1 cellular context compared by ENCODE assay signal in the genomic region with DNA sequence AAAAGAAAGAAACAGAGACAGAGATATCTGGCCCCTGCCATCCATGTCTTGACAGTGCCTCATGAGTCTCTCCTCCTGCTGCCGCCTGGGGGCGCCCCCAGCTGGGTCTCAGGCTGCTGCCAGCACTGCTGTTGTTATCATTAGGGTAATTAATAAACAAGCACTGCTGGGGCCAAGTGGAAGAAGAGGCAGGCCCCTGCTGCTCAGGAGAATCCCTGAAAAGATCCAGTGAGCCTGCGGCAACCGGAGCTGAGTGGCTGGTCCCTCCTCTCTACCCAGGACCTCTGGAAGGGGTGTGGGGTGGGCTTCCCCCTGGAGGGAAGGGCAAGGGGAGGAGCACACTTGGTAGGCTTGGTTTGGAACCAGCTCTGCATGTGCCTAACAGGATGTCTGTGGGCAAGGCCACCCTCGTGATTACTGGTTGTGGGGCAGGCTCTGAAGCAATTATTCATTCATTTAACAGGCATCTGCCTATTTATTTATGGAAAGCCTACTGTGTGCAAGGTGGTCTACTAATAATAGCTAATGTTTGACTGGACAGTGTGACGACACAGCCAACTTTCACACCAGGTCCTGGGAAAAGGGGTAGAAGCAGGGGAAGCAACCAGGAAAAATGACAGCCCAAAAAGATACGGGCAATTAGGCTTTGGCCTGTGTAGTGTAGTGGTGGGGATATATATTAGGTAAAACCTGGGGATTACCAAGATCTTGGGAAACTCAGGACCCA.
A peak's percentile ranks its signal among the peaks of the same experiment; 100 is the strongest.
TF ChIP-seq lines count a peak whose summit lies in the region.

No MANE protein-coding gene starts in this region.

TF ChIP-seq in HepG2, 621 proteins besides CTCF, POLR2A, EP300 and RAD21 (continued from another document):
- TF ChIP-seq, protein P1, sequence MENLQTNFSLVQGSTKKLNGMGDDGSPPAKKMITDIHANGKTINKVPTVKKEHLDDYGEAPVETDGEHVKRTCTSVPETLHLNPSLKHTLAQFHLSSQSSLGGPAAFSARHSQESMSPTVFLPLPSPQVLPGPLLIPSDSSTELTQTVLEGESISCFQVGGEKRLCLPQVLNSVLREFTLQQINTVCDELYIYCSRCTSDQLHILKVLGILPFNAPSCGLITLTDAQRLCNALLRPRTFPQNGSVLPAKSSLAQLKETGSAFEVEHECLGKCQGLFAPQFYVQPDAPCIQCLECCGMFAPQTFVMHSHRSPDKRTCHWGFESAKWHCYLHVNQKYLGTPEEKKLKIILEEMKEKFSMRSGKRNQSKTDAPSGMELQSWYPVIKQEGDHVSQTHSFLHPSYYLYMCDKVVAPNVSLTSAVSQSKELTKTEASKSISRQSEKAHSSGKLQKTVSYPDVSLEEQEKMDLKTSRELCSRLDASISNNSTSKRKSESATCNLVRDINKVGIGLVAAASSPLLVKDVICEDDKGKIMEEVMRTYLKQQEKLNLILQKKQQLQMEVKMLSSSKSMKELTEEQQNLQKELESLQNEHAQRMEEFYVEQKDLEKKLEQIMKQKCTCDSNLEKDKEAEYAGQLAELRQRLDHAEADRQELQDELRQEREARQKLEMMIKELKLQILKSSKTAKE (CRISPR knock-in tag; IDR thresholded peaks at IDR 0.05; ENCODE audit: borderline replicate concordance) = no peak
- TF ChIP-seq KLF6 (CRISPR knock-in tag; IDR thresholded peaks at IDR 0.05) = no peak
- TF ChIP-seq BCL6 (CRISPR knock-in tag; IDR thresholded peaks at IDR 0.05) = 0 out of 2 replicates have a peak, but pooled peaks have one; percentile 23
- TF ChIP-seq SOX5 (CRISPR knock-in tag; IDR thresholded peaks at IDR 0.05; ENCODE audit: borderline replicate concordance) = 0 out of 2 replicates have a peak, but pooled peaks have one; percentile 25
- TF ChIP-seq SAFB2 (CRISPR knock-in tag; IDR thresholded peaks at IDR 0.05; ENCODE audit: borderline replicate concordance, low read depth) = no peak
- TF ChIP-seq SRSF4 (IDR thresholded peaks at IDR 0.05; ENCODE audit: low read depth, low read length, poor library complexity, severe bottlenecking) = no peak
- no peak for TF ChIP-seq ZNF792 (CRISPR knock-in tag; IDR thresholded peaks at IDR 0.05)
- TF ChIP-seq, protein P2, sequence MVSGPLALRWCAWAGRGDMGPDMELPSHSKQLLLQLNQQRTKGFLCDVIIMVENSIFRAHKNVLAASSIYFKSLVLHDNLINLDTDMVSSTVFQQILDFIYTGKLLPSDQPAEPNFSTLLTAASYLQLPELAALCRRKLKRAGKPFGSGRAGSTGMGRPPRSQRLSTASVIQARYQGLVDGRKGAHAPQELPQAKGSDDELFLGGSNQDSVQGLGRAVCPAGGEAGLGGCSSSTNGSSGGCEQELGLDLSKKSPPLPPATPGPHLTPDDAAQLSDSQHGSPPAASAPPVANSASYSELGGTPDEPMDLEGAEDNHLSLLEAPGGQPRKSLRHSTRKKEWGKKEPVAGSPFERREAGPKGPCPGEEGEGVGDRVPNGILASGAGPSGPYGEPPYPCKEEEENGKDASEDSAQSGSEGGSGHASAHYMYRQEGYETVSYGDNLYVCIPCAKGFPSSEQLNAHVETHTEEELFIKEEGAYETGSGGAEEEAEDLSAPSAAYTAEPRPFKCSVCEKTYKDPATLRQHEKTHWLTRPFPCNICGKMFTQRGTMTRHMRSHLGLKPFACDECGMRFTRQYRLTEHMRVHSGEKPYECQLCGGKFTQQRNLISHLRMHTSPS (CRISPR knock-in tag; IDR thresholded peaks at IDR 0.05; ENCODE audit: low read depth) = no peak
- TF ChIP-seq ZNF781 (CRISPR knock-in tag; IDR thresholded peaks at IDR 0.05; ENCODE audit: borderline replicate concordance, not compliant biosample characterization) = no peak
- TF ChIP-seq ZNF605 (CRISPR knock-in tag; IDR thresholded peaks at IDR 0.05) = peak; percentile 55; the same call in 1 of the 2 replicates
- no peak; the same call in 1 of the 2 replicates for TF ChIP-seq HIVEP1 (CRISPR knock-in tag; IDR thresholded peaks at IDR 0.05)
- no peak for TF ChIP-seq FOXM1 (CRISPR knock-in tag; IDR thresholded peaks at IDR 0.05)
- TF ChIP-seq, protein P3, sequence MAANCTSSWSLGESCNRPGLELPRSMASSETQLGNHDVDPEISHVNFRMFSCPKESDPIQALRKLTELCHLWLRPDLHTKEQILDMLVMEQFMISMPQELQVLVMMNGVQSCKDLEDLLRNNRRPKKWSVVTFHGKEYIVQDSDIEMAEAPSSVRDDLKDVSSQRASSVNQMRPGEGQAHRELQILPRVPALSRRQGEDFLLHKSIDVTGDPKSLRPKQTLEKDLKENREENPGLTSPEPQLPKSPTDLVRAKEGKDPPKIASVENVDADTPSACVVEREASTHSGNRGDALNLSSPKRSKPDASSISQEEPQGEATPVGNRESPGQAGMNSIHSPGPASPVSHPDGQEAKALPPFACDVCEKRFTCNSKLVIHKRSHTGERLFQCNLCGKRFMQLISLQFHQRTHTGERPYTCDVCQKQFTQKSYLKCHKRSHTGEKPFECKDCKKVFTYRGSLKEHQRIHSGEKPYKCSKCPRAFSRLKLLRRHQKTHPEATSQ (CRISPR knock-in tag; IDR thresholded peaks at IDR 0.05; ENCODE audit: borderline replicate concordance) = no peak
- TF ChIP-seq, protein P4, sequence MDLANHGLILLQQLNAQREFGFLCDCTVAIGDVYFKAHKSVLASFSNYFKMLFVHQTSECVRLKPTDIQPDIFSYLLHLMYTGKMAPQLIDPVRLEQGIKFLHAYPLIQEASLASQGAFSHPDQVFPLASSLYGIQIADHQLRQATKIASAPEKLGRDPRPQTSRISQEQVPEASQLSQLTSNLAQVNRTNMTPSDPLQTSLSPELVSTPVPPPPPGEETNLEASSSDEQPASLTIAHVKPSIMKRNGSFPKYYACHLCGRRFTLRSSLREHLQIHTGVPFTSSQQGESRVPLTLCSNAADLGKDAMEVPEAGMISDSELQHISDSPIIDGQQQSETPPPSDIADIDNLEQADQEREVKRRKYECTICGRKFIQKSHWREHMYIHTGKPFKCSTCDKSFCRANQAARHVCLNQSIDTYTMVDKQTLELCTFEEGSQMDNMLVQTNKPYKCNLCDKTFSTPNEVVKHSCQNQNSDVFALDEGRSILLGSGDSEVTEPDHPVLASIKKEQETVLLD (CRISPR knock-in tag; IDR thresholded peaks at IDR 0.05; ENCODE audit: low read depth) = no peak
- TF ChIP-seq, protein P5, sequence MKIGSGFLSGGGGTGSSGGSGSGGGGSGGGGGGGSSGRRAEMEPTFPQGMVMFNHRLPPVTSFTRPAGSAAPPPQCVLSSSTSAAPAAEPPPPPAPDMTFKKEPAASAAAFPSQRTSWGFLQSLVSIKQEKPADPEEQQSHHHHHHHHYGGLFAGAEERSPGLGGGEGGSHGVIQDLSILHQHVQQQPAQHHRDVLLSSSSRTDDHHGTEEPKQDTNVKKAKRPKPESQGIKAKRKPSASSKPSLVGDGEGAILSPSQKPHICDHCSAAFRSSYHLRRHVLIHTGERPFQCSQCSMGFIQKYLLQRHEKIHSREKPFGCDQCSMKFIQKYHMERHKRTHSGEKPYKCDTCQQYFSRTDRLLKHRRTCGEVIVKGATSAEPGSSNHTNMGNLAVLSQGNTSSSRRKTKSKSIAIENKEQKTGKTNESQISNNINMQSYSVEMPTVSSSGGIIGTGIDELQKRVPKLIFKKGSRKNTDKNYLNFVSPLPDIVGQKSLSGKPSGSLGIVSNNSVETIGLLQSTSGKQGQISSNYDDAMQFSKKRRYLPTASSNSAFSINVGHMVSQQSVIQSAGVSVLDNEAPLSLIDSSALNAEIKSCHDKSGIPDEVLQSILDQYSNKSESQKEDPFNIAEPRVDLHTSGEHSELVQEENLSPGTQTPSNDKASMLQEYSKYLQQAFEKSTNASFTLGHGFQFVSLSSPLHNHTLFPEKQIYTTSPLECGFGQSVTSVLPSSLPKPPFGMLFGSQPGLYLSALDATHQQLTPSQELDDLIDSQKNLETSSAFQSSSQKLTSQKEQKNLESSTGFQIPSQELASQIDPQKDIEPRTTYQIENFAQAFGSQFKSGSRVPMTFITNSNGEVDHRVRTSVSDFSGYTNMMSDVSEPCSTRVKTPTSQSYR (CRISPR knock-in tag; IDR thresholded peaks at IDR 0.05; ENCODE audit: borderline replicate concordance) = no peak
- TF ChIP-seq NR2F1 (CRISPR knock-in tag; IDR thresholded peaks at IDR 0.05) = no peak
- 0 out of 2 replicates have a peak, but pooled peaks have one; percentile 17 for TF ChIP-seq CREM (IDR thresholded peaks at IDR 0.05)
- no peak for TF ChIP-seq CREM (CRISPR knock-in tag; IDR thresholded peaks at IDR 0.05)
- TF ChIP-seq, protein P6, sequence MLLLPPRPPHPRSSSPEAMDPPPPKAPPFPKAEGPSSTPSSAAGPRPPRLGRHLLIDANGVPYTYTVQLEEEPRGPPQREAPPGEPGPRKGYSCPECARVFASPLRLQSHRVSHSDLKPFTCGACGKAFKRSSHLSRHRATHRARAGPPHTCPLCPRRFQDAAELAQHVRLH (CRISPR knock-in tag; IDR thresholded peaks at IDR 0.05; ENCODE audit: borderline replicate concordance, low read depth) = peak; percentile 48; the same call in 1 of the 2 replicates
- no peak for TF ChIP-seq ZNF652 (CRISPR knock-in tag; IDR thresholded peaks at IDR 0.05; ENCODE audit: borderline replicate concordance, low read depth)
- no peak for TF ChIP-seq RBM22 (optimal IDR thresholded peaks at IDR 0.05; ENCODE audit: low read length)
- TF ChIP-seq, protein P7, sequence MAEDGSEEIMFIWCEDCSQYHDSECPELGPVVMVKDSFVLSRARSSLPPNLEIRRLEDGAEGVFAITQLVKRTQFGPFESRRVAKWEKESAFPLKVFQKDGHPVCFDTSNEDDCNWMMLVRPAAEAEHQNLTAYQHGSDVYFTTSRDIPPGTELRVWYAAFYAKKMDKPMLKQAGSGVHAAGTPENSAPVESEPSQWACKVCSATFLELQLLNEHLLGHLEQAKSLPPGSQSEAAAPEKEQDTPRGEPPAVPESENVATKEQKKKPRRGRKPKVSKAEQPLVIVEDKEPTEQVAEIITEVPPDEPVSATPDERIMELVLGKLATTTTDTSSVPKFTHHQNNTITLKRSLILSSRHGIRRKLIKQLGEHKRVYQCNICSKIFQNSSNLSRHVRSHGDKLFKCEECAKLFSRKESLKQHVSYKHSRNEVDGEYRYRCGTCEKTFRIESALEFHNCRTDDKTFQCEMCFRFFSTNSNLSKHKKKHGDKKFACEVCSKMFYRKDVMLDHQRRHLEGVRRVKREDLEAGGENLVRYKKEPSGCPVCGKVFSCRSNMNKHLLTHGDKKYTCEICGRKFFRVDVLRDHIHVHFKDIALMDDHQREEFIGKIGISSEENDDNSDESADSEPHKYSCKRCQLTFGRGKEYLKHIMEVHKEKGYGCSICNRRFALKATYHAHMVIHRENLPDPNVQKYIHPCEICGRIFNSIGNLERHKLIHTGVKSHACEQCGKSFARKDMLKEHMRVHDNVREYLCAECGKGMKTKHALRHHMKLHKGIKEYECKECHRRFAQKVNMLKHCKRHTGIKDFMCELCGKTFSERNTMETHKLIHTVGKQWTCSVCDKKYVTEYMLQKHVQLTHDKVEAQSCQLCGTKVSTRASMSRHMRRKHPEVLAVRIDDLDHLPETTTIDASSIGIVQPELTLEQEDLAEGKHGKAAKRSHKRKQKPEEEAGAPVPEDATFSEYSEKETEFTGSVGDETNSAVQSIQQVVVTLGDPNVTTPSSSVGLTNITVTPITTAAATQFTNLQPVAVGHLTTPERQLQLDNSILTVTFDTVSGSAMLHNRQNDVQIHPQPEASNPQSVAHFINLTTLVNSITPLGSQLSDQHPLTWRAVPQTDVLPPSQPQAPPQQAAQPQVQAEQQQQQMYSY (CRISPR knock-in tag; IDR thresholded peaks at IDR 0.05) = no peak
- 0 out of 2 replicates have a peak, but pooled peaks have one; percentile 19 for TF ChIP-seq BORCS8-MEF2B (CRISPR knock-in tag; IDR thresholded peaks at IDR 0.05)
- TF ChIP-seq, protein P8, sequence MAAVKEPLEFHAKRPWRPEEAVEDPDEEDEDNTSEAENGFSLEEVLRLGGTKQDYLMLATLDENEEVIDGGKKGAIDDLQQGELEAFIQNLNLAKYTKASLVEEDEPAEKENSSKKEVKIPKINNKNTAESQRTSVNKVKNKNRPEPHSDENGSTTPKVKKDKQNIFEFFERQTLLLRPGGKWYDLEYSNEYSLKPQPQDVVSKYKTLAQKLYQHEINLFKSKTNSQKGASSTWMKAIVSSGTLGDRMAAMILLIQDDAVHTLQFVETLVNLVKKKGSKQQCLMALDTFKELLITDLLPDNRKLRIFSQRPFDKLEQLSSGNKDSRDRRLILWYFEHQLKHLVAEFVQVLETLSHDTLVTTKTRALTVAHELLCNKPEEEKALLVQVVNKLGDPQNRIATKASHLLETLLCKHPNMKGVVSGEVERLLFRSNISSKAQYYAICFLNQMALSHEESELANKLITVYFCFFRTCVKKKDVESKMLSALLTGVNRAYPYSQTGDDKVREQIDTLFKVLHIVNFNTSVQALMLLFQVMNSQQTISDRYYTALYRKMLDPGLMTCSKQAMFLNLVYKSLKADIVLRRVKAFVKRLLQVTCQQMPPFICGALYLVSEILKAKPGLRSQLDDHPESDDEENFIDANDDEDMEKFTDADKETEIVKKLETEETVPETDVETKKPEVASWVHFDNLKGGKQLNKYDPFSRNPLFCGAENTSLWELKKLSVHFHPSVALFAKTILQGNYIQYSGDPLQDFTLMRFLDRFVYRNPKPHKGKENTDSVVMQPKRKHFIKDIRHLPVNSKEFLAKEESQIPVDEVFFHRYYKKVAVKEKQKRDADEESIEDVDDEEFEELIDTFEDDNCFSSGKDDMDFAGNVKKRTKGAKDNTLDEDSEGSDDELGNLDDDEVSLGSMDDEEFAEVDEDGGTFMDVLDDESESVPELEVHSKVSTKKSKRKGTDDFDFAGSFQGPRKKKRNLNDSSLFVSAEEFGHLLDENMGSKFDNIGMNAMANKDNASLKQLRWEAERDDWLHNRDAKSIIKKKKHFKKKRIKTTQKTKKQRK (IDR thresholded peaks at IDR 0.05; ENCODE audit: low read length) = no peak
- TF ChIP-seq BHLHE40 (IDR thresholded peaks at IDR 0.05; ENCODE audit: low read length) = no peak
- no peak for TF ChIP-seq HNRNPLL (IDR thresholded peaks at IDR 0.05; ENCODE audit: low read depth, low read length, poor library complexity, severe bottlenecking)
- TF ChIP-seq ZNF615 (CRISPR knock-in tag; IDR thresholded peaks at IDR 0.05; ENCODE audit: borderline replicate concordance) = no peak
- TF ChIP-seq KDM3A (CRISPR knock-in tag; IDR thresholded peaks at IDR 0.05; ENCODE audit: low read depth) = 0 out of 2 replicates have a peak, but pooled peaks have one; percentile 27
- no peak for TF ChIP-seq ASH2L (IDR thresholded peaks at IDR 0.05; ENCODE audit: insufficient read length, low read depth, low read length)
- TF ChIP-seq ZBTB42 (CRISPR knock-in tag; IDR thresholded peaks at IDR 0.05) = no peak
- TF ChIP-seq ZNF724P (CRISPR knock-in tag; IDR thresholded peaks at IDR 0.05; ENCODE audit: borderline replicate concordance) = no peak
- TF ChIP-seq, protein P9, sequence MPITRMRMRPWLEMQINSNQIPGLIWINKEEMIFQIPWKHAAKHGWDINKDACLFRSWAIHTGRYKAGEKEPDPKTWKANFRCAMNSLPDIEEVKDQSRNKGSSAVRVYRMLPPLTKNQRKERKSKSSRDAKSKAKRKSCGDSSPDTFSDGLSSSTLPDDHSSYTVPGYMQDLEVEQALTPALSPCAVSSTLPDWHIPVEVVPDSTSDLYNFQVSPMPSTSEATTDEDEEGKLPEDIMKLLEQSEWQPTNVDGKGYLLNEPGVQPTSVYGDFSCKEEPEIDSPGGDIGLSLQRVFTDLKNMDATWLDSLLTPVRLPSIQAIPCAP (CRISPR knock-in tag; IDR thresholded peaks at IDR 0.05; ENCODE audit: low read depth) = no peak
- TF ChIP-seq MTF2 (CRISPR knock-in tag; IDR thresholded peaks at IDR 0.05; ENCODE audit: borderline replicate concordance) = no peak
- no peak for TF ChIP-seq SNRNP70 (IDR thresholded peaks at IDR 0.05; ENCODE audit: low read depth, low read length)
- TF ChIP-seq MED8 (CRISPR knock-in tag; IDR thresholded peaks at IDR 0.05; ENCODE audit: insufficient replicate concordance) = no peak
- 0 out of 2 replicates have a peak, but pooled peaks have one; percentile 8 for TF ChIP-seq ELF3 (CRISPR knock-in tag; IDR thresholded peaks at IDR 0.05)
- TF ChIP-seq ZNF841 (CRISPR knock-in tag; IDR thresholded peaks at IDR 0.05; ENCODE audit: borderline replicate concordance) = no peak
- no peak for TF ChIP-seq ZNF329 (CRISPR knock-in tag; IDR thresholded peaks at IDR 0.05; ENCODE audit: low read depth)
